10 cellular contexts compared by ENCODE assay signal in the genomic region with DNA sequence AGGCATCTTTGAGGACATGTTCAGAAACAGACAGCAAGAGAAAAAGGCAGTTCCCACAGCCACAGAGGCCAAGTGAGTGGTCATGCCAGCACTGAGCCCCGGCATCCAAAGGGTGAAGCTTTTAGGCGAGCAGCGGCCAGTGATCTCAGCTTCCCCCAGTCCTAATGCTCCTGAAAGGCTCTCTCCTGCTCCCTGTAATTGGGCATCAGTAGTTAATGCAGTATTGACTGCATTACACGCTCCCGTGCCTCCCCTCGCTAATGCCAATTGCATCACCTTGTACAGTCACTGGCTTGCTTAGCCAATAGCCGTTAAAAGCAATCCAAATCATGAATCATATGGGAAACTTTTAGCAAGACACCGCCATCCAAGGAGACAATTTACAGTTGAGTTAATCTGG. TPM values are rescaled to one million over a fixed set of nuclear protein-coding genes. Genes with fewer than 3 reads are reported as not detected.
DNase-seq lines count a peak whose midpoint lies in the region; ATAC-seq and TF ChIP-seq lines count a peak whose summit lies in the region.
"Had no signal": no experiment of that assay in that cellular context is flagged by ENCODE, and none has a peak within 500 bp of the region (broad histone marks: within the 10 kb centered on the region; RNA-seq: fewer than 3 reads in every experiment).

No MANE protein-coding gene starts in this region.

- CTCF ChIA-PET in HEK293 (lab: Yijun Ruan, JAX) = interaction anchor here (0.5 to 3.8 kb wide), 2 partner anchors 12 to 66 kb away, joined by 3 to 20 read pairs; no protein-coding TSS in a partner anchor

- H3K27me3 ChIP-seq in adipocyte (replicated peaks; ENCODE audit: control insufficient read depth, insufficient read depth, low read length) = peaks cover 27% of the 10 kb centered on the region

- H3K4me1 ChIP-seq in HEK293 (ENCODE audit: control insufficient read depth, insufficient read depth, low read length) = no peaks in the 10 kb centered on the region
- H3K4me1 ChIP-seq in adipocyte (ENCODE audit: control insufficient read depth, insufficient read depth, low read length) = peaks cover 24% of the 10 kb centered on the region

- peak; percentile 47 for DNase-seq in A172 (ENCODE audit: low spot score)
- DNase-seq in adipocyte (ENCODE audit: low read depth) = peak; percentile 65
- peak; percentile 56 for DNase-seq in islet precursor cell
- DNase-seq in stimulated activated CD4-positive, alpha-beta T cell treated with anti-CD3 and anti-CD28 coated beads, Interleukin-15, amount 100 ng/mL, for 24 hours = no peak
- no peak for DNase-seq in NCI-H1092 (lab: John Stamatoyannopoulos, UW)
- no peak for DNase-seq in stimulated activated CD8-positive, alpha-beta memory T cell treated with anti-CD3 and anti-CD28 coated beads, Interleukin-4, amount 100 ng/mL, for 48 hours
- DNase-seq: activated naive CD8-positive, alpha-beta T cell treated with anti-CD3 and anti-CD28 coated beads, Interleukin-2, amount 10 ng/mL, durations not matched to agents 7 days and 5 days; naive B cell had no signal

- no peak for TF ChIP-seq CTCF in HEK293 (tag by site-specific recombination; IDR thresholded peaks at IDR 0.05)

- no peaks in the 10 kb centered on the region for H3K9me3 ChIP-seq in HEK293 (ENCODE audit: control insufficient read depth, insufficient read depth, low read depth, low read length)
- H3K9me3 ChIP-seq in adipocyte (ENCODE audit: control insufficient read depth, low read length) = no peaks in the 10 kb centered on the region

- H3K9ac ChIP-seq in adipocyte (ENCODE audit: low read length) = no peak overlapping the region

- POLR2A ChIA-PET in HEK293 (lab: Yijun Ruan, JAX) = no interaction called here

- H3K27ac ChIP-seq in HEK293 (ENCODE audit: extremely low read depth, low read depth, low read length) = no peak overlapping the region

- no peak overlapping the region for H3K4me3 ChIP-seq in HEK293 (ENCODE audit: low read depth, low read length)
- no peak overlapping the region for H3K4me3 ChIP-seq in adipocyte (ENCODE audit: low read length)

- H3K36me3 ChIP-seq in HEK293 (ENCODE audit: control insufficient read depth in 2 of 2, insufficient read depth in 1 of 2, low read length in 2 of 2) (no peaks in the 10 kb centered on the region), adipocyte (ENCODE audit: control insufficient read depth, insufficient read depth, low read length, severe bottlenecking) (no peaks in the 10 kb centered on the region)

- no peak for ATAC-seq in GM18870 (IDR thresholded peaks at IDR 0.05; ENCODE audit: unreplicated experiment)

TF ChIP-seq in HEK293, 187 proteins besides CTCF, POLR2A, EP300 and RAD21 (continues in another document):
- TF ChIP-seq, protein P1, sequence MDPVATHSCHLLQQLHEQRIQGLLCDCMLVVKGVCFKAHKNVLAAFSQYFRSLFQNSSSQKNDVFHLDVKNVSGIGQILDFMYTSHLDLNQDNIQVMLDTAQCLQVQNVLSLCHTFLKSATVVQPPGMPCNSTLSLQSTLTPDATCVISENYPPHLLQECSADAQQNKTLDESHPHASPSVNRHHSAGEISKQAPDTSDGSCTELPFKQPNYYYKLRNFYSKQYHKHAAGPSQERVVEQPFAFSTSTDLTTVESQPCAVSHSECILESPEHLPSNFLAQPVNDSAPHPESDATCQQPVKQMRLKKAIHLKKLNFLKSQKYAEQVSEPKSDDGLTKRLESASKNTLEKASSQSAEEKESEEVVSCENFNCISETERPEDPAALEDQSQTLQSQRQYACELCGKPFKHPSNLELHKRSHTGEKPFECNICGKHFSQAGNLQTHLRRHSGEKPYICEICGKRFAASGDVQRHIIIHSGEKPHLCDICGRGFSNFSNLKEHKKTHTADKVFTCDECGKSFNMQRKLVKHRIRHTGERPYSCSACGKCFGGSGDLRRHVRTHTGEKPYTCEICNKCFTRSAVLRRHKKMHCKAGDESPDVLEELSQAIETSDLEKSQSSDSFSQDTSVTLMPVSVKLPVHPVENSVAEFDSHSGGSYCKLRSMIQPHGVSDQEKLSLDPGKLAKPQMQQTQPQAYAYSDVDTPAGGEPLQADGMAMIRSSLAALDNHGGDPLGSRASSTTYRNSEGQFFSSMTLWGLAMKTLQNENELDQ (tag by site-specific recombination; IDR thresholded peaks at IDR 0.05; ENCODE audit: low read depth) = no peak
- TF ChIP-seq, protein P2, sequence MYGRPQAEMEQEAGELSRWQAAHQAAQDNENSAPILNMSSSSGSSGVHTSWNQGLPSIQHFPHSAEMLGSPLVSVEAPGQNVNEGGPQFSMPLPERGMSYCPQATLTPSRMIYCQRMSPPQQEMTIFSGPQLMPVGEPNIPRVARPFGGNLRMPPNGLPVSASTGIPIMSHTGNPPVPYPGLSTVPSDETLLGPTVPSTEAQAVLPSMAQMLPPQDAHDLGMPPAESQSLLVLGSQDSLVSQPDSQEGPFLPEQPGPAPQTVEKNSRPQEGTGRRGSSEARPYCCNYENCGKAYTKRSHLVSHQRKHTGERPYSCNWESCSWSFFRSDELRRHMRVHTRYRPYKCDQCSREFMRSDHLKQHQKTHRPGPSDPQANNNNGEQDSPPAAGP (tag by site-specific recombination; IDR thresholded peaks at IDR 0.05) = no peak
- peak; percentile 61; the same call in 1 of the 2 replicates for TF ChIP-seq ZNF660 (tag by site-specific recombination; IDR thresholded peaks at IDR 0.05)
- peak; percentile 94 for TF ChIP-seq OSR2 (tag by site-specific recombination; IDR thresholded peaks at IDR 0.05)
- no peak for TF ChIP-seq ZBTB8A (tag by site-specific recombination; IDR thresholded peaks at IDR 0.05)
- TF ChIP-seq, protein P3, sequence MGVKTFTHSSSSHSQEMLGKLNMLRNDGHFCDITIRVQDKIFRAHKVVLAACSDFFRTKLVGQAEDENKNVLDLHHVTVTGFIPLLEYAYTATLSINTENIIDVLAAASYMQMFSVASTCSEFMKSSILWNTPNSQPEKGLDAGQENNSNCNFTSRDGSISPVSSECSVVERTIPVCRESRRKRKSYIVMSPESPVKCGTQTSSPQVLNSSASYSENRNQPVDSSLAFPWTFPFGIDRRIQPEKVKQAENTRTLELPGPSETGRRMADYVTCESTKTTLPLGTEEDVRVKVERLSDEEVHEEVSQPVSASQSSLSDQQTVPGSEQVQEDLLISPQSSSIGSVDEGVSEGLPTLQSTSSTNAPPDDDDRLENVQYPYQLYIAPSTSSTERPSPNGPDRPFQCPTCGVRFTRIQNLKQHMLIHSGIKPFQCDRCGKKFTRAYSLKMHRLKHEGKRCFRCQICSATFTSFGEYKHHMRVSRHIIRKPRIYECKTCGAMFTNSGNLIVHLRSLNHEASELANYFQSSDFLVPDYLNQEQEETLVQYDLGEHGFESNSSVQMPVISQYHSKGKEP (tag by site-specific recombination; IDR thresholded peaks at IDR 0.05) = peak; percentile 24; the same call in 1 of the 2 replicates
- TF ChIP-seq RBAK (tag by site-specific recombination; IDR thresholded peaks at IDR 0.05) = no peak
- TF ChIP-seq, protein P4, sequence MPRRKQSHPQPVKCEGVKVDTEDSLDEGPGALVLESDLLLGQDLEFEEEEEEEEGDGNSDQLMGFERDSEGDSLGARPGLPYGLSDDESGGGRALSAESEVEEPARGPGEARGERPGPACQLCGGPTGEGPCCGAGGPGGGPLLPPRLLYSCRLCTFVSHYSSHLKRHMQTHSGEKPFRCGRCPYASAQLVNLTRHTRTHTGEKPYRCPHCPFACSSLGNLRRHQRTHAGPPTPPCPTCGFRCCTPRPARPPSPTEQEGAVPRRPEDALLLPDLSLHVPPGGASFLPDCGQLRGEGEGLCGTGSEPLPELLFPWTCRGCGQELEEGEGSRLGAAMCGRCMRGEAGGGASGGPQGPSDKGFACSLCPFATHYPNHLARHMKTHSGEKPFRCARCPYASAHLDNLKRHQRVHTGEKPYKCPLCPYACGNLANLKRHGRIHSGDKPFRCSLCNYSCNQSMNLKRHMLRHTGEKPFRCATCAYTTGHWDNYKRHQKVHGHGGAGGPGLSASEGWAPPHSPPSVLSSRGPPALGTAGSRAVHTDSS (tag by site-specific recombination; IDR thresholded peaks at IDR 0.05) = no peak
- TF ChIP-seq, protein P5, sequence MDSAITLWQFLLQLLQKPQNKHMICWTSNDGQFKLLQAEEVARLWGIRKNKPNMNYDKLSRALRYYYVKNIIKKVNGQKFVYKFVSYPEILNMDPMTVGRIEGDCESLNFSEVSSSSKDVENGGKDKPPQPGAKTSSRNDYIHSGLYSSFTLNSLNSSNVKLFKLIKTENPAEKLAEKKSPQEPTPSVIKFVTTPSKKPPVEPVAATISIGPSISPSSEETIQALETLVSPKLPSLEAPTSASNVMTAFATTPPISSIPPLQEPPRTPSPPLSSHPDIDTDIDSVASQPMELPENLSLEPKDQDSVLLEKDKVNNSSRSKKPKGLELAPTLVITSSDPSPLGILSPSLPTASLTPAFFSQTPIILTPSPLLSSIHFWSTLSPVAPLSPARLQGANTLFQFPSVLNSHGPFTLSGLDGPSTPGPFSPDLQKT (IDR thresholded peaks at IDR 0.05; ENCODE audit: borderline replicate concordance, low read depth, low read length) = no peak
- no peak for TF ChIP-seq ZNF623 (tag by site-specific recombination; IDR thresholded peaks at IDR 0.05)
- no peak for TF ChIP-seq ZNF830 (tag by site-specific recombination; IDR thresholded peaks at IDR 0.05; ENCODE audit: low read depth)
- peak; percentile 33; the same call in 1 of the 2 replicates for TF ChIP-seq ZNF629 (tag by site-specific recombination; IDR thresholded peaks at IDR 0.05)
- TF ChIP-seq, protein P6, sequence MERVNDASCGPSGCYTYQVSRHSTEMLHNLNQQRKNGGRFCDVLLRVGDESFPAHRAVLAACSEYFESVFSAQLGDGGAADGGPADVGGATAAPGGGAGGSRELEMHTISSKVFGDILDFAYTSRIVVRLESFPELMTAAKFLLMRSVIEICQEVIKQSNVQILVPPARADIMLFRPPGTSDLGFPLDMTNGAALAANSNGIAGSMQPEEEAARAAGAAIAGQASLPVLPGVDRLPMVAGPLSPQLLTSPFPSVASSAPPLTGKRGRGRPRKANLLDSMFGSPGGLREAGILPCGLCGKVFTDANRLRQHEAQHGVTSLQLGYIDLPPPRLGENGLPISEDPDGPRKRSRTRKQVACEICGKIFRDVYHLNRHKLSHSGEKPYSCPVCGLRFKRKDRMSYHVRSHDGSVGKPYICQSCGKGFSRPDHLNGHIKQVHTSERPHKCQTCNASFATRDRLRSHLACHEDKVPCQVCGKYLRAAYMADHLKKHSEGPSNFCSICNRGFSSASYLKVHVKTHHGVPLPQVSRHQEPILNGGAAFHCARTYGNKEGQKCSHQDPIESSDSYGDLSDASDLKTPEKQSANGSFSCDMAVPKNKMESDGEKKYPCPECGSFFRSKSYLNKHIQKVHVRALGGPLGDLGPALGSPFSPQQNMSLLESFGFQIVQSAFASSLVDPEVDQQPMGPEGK (tag by site-specific recombination; IDR thresholded peaks at IDR 0.05) = 0 out of 2 replicates have a peak, but pooled peaks have one; percentile 22
- TF ChIP-seq HOXC10 (CRISPR knock-in tag; IDR thresholded peaks at IDR 0.05) = no peak
- no peak for TF ChIP-seq ZNF350 (tag by site-specific recombination; IDR thresholded peaks at IDR 0.05)

RNA-seq across cellular contexts. Expression of a gene that starts 4.9 kb away (rescaled TPM):
- total RNA-seq in A172 (2014; rRNA removed; shearing (Covaris generic)) = 0.22 and 1.7 TPM in 2 replicates
- total RNA-seq: activated naive CD8-positive, alpha-beta T cell treated with anti-CD3 and anti-CD28 coated beads, Interleukin-2, amount 10 ng/mL, durations not matched to agents 7 days and 5 days had no signal

Comparison
In these comparisons a context has a peak if more than half of its experiments do, and no peak if none do; other contexts are left out.
1. DNase-seq: peak in A172 (single experiment), adipocyte (single experiment) and islet precursor cell (single experiment); none in stimulated activated CD4-positive, alpha-beta T cell treated with anti-CD3 and anti-CD28 coated beads, Interleukin-15, amount 100 ng/mL, for 24 hours (single experiment), NCI-H1092 (single experiment) and stimulated activated CD8-positive, alpha-beta memory T cell treated with anti-CD3 and anti-CD28 coated beads, Interleukin-4, amount 100 ng/mL, for 48 hours (single experiment).